1 cellular context compared by ENCODE assay signal in genomic region chr20:35881676-35882075, GRCh38.
TF ChIP-seq lines count a peak whose summit lies in the region.

No MANE protein-coding gene starts in this region.

TF ChIP-seq in IMR-90, 13 proteins besides CTCF, POLR2A, EP300 and RAD21 (continued from another document):
- TF ChIP-seq RFX5 (IDR thresholded peaks at IDR 0.05; ENCODE audit: low read depth, low read length) (no peak), ELK1 (IDR thresholded peaks at IDR 0.05; ENCODE audit: borderline replicate concordance, low read depth, low read length) (no peak), CEBPB (IDR thresholded peaks at IDR 0.05; ENCODE audit: low read depth, low read length) (no peak), SMC3 (IDR thresholded peaks at IDR 0.05; ENCODE audit: low read depth, low read length) (no peak)
